In genomic region chr12:55743131-55743921, GRCh38 we compare ENCODE assay signal across 8 cellular contexts. TPM values are rescaled to one million over a fixed set of nuclear protein-coding genes. Genes with fewer than 3 reads are reported as not detected.
DNase-seq lines count a peak whose midpoint lies in the region; ATAC-seq and TF ChIP-seq lines count a peak whose summit lies in the region.

No MANE protein-coding gene starts in this region.

- intact Hi-C loops in activated B cell treated with CpG ODN at 0.5 μM for 24 hours (cut with micrococcal nuclease), result no loop called here
- intact Hi-C loops in right lobe of liver (cut with DNase I), result loop anchor here (5.0 to 10.0 kb wide), 3 partner anchors 51 to 194 kb away; partner anchors contain the start of gene DGKA (in 1 of the 2)

- H3K79me2 ChIP-seq in Loucy (ENCODE audit: insufficient read depth, low read length), result peaks cover 37% of the 10 kb centered on the region

- H3K4me1 Mint-ChIP-seq in activated B cell treated with CpG ODN at 0.5 μM for 24 hours, result peaks cover 46% of the 10 kb centered on the region

- TF ChIP-seq POLR2A in right lobe of liver (IDR thresholded peaks at IDR 0.05), result no peak

- H2AFZ ChIP-seq in Loucy (ENCODE audit: low read length), result peak overlapping the region; percentile 44; the same call in 1 of the 2 replicates

- H3K4me3 ChIP-seq in GM06990 (replicated peaks; ENCODE audit: low read depth, low read length) (peak overlapping the region; percentile 69), Loucy (ENCODE audit: low read length, poor library complexity, severe bottlenecking) (peak overlapping the region; percentile 85), coronary artery (peak overlapping the region; percentile 81), right lobe of liver (peak overlapping the region; percentile 32 to 52 (median 48))

- TF ChIP-seq CTCF in GM06990 (IDR thresholded peaks at IDR 0.05; ENCODE audit: insufficient read depth, low read length, poor library complexity, severe bottlenecking) (peak; percentile 30), Loucy (conservative IDR thresholded peaks at IDR 0.05; ENCODE audit: low read length) (no peak), activated B cell treated with CpG ODN at 0.5 μM for 24 hours (IDR thresholded peaks at IDR 0.05) (no peak), coronary artery (IDR thresholded peaks at IDR 0.05) (no peak), right lobe of liver (IDR thresholded peaks at IDR 0.05) (no peak)

- POLR2A ChIA-PET in activated B cell treated with CpG ODN at 0.5 μM for 24 hours (lab: Charles Lee), result interaction anchor here (0.7 to 2.4 kb wide), 12 partner anchors 9 to 479 kb away, joined by 3 to 18 read pairs (median 4); partner anchors contain the start of genes CD63, DNAJC14, ITGA7 and ORMDL2

- peak overlapping the region; percentile 94 for H3K4me2 ChIP-seq in Loucy (ENCODE audit: low read depth, low read length, poor library complexity, severe bottlenecking)

- no peaks in the 10 kb centered on the region for H3K27me3 Mint-ChIP-seq in activated B cell treated with CpG ODN at 0.5 μM for 24 hours

- H3K36me3 ChIP-seq in GM06990 (ENCODE audit: control insufficient read depth, insufficient read depth, low read length), result no peaks in the 10 kb centered on the region
- H3K36me3 ChIP-seq in Loucy (ENCODE audit: insufficient read depth, low read length), result peaks cover 5% of the 10 kb centered on the region; the same call in 1 of the 2 replicates
- H3K36me3 ChIP-seq in right lobe of liver, result no peaks in the 10 kb centered on the region

- DNase-seq in GM06990 (ENCODE audit: extremely low read depth, insufficient read length) (peak; percentile 69), activated B cell treated with CpG ODN at 0.5 μM for 24 hours (peak; percentile 48), coronary artery (ENCODE audit: low spot score) (no peak), right lobe of liver (peak in 1 of 3 donors; percentile 49), NCI-H446 treated with DMSO at 0.1 percent for 48 hours (lab: John Stamatoyannopoulos, UW) (no peak)
- DNase-seq in stimulated activated CD8-positive, alpha-beta memory T cell treated with anti-CD3 and anti-CD28 coated beads, Interleukin-12 subunit alpha, Interleukin-12 subunit beta, amount 100 ng/mL, for 4 hours (ENCODE audit: low read depth), result peak; percentile 48

- H3K4me3 Mint-ChIP-seq in activated B cell treated with CpG ODN at 0.5 μM for 24 hours, result peak overlapping the region; percentile 88

- no peaks in the 10 kb centered on the region for H3K9me3 Mint-ChIP-seq in activated B cell treated with CpG ODN at 0.5 μM for 24 hours

- ATAC-seq in GM21825 (IDR thresholded peaks at IDR 0.05; ENCODE audit: unreplicated experiment) (peak; percentile 30), activated B cell treated with CpG ODN at 0.5 μM for 24 hours (ENCODE audit: low read depth) (peak; percentile 42), right lobe of liver (peak; percentile 19 to 39 (median 28))

- H3K4me1 ChIP-seq in Loucy (ENCODE audit: insufficient read depth, low read length, poor library complexity, severe bottlenecking), result peaks cover 43% of the 10 kb centered on the region
- H3K4me1 ChIP-seq in right lobe of liver, result peaks cover 0 to 12% (median 0%) of the 10 kb centered on the region in 4 donors

- no peak overlapping the region for H3K27ac Mint-ChIP-seq in activated B cell treated with CpG ODN at 0.5 μM for 24 hours

- H3F3A ChIP-seq in Loucy (ENCODE audit: low read depth), result peaks cover 3% of the 10 kb centered on the region; the same call in 1 of the 2 replicates

- H3K9ac ChIP-seq in Loucy (ENCODE audit: low read depth, low read length, poor library complexity, severe bottlenecking), result peak overlapping the region; percentile 86

- no peaks in the 10 kb centered on the region for H3K9me2 ChIP-seq in Loucy (replicated peaks; ENCODE audit: low read depth, low read length)

- H3K9me3 ChIP-seq in Loucy (ENCODE audit: insufficient read depth, low read depth, low read length) (no peaks in the 10 kb centered on the region), right lobe of liver (no peaks in the 10 kb centered on the region)

- peak overlapping the region; percentile 19 to 94 for H3K27ac ChIP-seq in coronary artery
- peak overlapping the region in 1 of 3 donors; percentile 26 for H3K27ac ChIP-seq in right lobe of liver

- H4K20me1 ChIP-seq in Loucy (ENCODE audit: insufficient read depth, low read length, poor library complexity, severe bottlenecking), result peaks cover 24% of the 10 kb centered on the region

- whole genome bisulfite sequencing in right lobe of liver (ENCODE audit: insufficient coverage, low coverage, low lambda C conversion rate, missing lambda C conversion rate), result 5% methylated on average over 16 of the region's 90 CpGs

- CTCF ChIA-PET in activated B cell treated with CpG ODN at 0.5 μM for 24 hours (lab: Charles Lee), result interaction anchor here (0.5 to 2.8 kb wide), 4 partner anchors 53 to 1884 kb away, joined by 3 to 10 read pairs (median 4); no protein-coding TSS in a partner anchor

- H3K36me3 Mint-ChIP-seq in activated B cell treated with CpG ODN at 0.5 μM for 24 hours (ENCODE audit: low read depth), result no peaks in the 10 kb centered on the region

- H3K27me3 ChIP-seq in GM06990 (replicated peaks; ENCODE audit: control insufficient read depth, insufficient read depth, low read length), result no peaks in the 10 kb centered on the region
- no peaks in the 10 kb centered on the region for H3K27me3 ChIP-seq in Loucy (ENCODE audit: insufficient read depth, low read length, poor library complexity, severe bottlenecking)
- no peaks in the 10 kb centered on the region for H3K27me3 ChIP-seq in right lobe of liver

RNA-seq across cellular contexts. Expression of gene GDF11, which starts 0.4 kb away (rescaled TPM):
- 5.2 and 6.4 TPM in 2 replicates for total RNA-seq in activated B cell treated with CpG ODN at 0.5 μM for 24 hours
- under 1 TPM; 0.25 to 0.95 (median 0.54) TPM for total RNA-seq in right lobe of liver

RNA-seq across cellular contexts. Expression of gene CD63, which starts 14.5 kb away (rescaled TPM):
- total RNA-seq in activated B cell treated with CpG ODN at 0.5 μM for 24 hours, result 104 and 111 TPM in 2 replicates
- total RNA-seq in right lobe of liver, result 100 to 1,000 TPM; 213 to 556 (median 317) TPM

RNA-seq across cellular contexts. Expression of gene RDH5, which starts 23.1 kb away (rescaled TPM):
- total RNA-seq in activated B cell treated with CpG ODN at 0.5 μM for 24 hours (10.3 and 16.5 TPM in 2 replicates), right lobe of liver (10 to 100 TPM; 26.3 to 52.5 (median 43.0) TPM)

RNA-seq across cellular contexts. Expression of gene BLOC1S1, which starts 27.5 kb away (rescaled TPM):
- total RNA-seq in activated B cell treated with CpG ODN at 0.5 μM for 24 hours, result 91.0 and 104 TPM in 2 replicates
- total RNA-seq in right lobe of liver, result 100 to 1,000 TPM in 3 of 6 experiments, 10 to 100 TPM in 3; 81.8 to 175 (median 99.0) TPM

RNA-seq across cellular contexts. Expression of gene ITGA7, which starts 35.6 kb away (rescaled TPM):
- 1.4 and 2.1 TPM in 2 replicates for total RNA-seq in activated B cell treated with CpG ODN at 0.5 μM for 24 hours
- 10 to 100 TPM in 3 of 6 experiments, 1 to 10 TPM in 3; 3.1 to 20.1 (median 8.3) TPM for total RNA-seq in right lobe of liver

Comparison
In these comparisons a context has a peak if more than half of its experiments do, and no peak if none do; other contexts are left out.
1. DNase-seq: peak in GM06990 (single experiment), activated B cell treated with CpG ODN at 0.5 μM for 24 hours (single experiment) and stimulated activated CD8-positive, alpha-beta memory T cell treated with anti-CD3 and anti-CD28 coated beads, Interleukin-12 subunit alpha, Interleukin-12 subunit beta, amount 100 ng/mL, for 4 hours (single experiment); none in coronary artery (single experiment) and NCI-H446 treated with DMSO at 0.1 percent for 48 hours (single experiment).
2. Peak in every context shown above with its lines, with median percentiles within 50 percentile points of each other: H3K4me3 ChIP-seq and ATAC-seq.